In genomic region chr16:22977294-22977697, GRCh38 we compare ENCODE assay signal across 11 cellular contexts.
DNase-seq lines count a peak whose midpoint lies in the region; ATAC-seq, FAIRE-seq and TF ChIP-seq lines count a peak whose summit lies in the region.
"Had no signal": no experiment of that assay in that cellular context is flagged by ENCODE, and none has a peak within 500 bp of the region (broad histone marks: within the 10 kb centered on the region; RNA-seq: fewer than 3 reads in every experiment).

No MANE protein-coding gene starts in this region.

- no peak overlapping the region for H3K4me2 ChIP-seq in DOHH2 (ENCODE audit: low read length)

- peaks cover 5% of the 10 kb centered on the region; the same call in 1 of the 2 replicates for H3K9me3 Mint-ChIP-seq in WTC11

- H3K9me3 ChIP-seq in DOHH2 (ENCODE audit: control insufficient read depth, insufficient read depth, low read length) (no peaks in the 10 kb centered on the region), lower lobe of right lung (no peaks in the 10 kb centered on the region)

- CTCF ChIA-PET in WTC11 (lab: Charles Lee), result interaction anchor here (0.6 to 7.5 kb wide), 33 partner anchors 9 to 1393 kb away, joined by 3 to 138 read pairs (median 4); partner anchors contain the start of gene HS3ST2

- intact Hi-C loops in lower lobe of right lung (cut with DNase I) (no loop called here), sciatic nerve (cut with DNase I) (no loop called here)

- TF ChIP-seq CTCF in DOHH2 (IDR thresholded peaks at IDR 0.05; ENCODE audit: low read depth, low read length, poor library complexity, severe bottlenecking), result peak; percentile 40
- TF ChIP-seq CTCF in WTC11 (IDR thresholded peaks at IDR 0.05), result no peak
- TF ChIP-seq CTCF in lower lobe of right lung (IDR thresholded peaks at IDR 0.05), result peak; percentile 12

- DNase-seq in Jurkat, Clone E6-1 (ENCODE audit: low read depth, low spot score), result peak; percentile 28
- DNase-seq in WTC11 (ENCODE audit: low spot score) (no peak), lower lobe of right lung (no peak), HTR-8/SVneo (ENCODE audit: insufficient read length, low spot score) (no peak), sciatic nerve (ENCODE audit: low spot score) (no peak), NCI-H345 treated with DMSO at 0.1 percent for 48 hours (lab: John Stamatoyannopoulos, UW; ENCODE audit: unreplicated experiment) (no peak), NCI-H128 (lab: John Stamatoyannopoulos, UW; ENCODE audit: unreplicated experiment) (no peak)
- DNase-seq: activated CD4-positive, alpha-beta T cell treated with anti-CD3 and anti-CD28 coated beads for 48 hours; NCI-H1694 treated with DMSO at 0.1 percent for 48 hours had no signal

- H3K9me2 ChIP-seq in DOHH2 (replicated peaks; ENCODE audit: control insufficient read depth, low read length), result no peaks in the 10 kb centered on the region

- H3K4me3 ChIP-seq in DOHH2 (ENCODE audit: low read length), result no peak overlapping the region
- no peak overlapping the region for H3K4me3 ChIP-seq in Jurkat, Clone E6-1 (ENCODE audit: low read length)
- H3K4me3 ChIP-seq in lower lobe of right lung, result no peak overlapping the region

- H3K27ac Mint-ChIP-seq in WTC11, result no peak overlapping the region

- no peaks in the 10 kb centered on the region for H3K27me3 ChIP-seq in DOHH2 (ENCODE audit: control insufficient read depth, low read length)
- H3K27me3 ChIP-seq in lower lobe of right lung (ENCODE audit: low read depth), result peaks cover 11% of the 10 kb centered on the region

- H3K36me3 ChIP-seq in DOHH2 (ENCODE audit: control insufficient read depth, low read length) (no peaks in the 10 kb centered on the region), lower lobe of right lung (no peaks in the 10 kb centered on the region)

- POLR2A ChIA-PET in WTC11 (lab: Charles Lee), result no interaction called here

- ATAC-seq in WTC11 (peak; percentile 60), lower lobe of right lung (no peak), sciatic nerve (no peak)

- no peaks in the 10 kb centered on the region for H3K36me3 Mint-ChIP-seq in WTC11

- H3K27ac ChIP-seq in DOHH2 (ENCODE audit: low read depth, low read length) (no peak overlapping the region), lower lobe of right lung (no peak overlapping the region)

- H3K27me3 Mint-ChIP-seq in WTC11 (ENCODE audit: low read depth), result no peaks in the 10 kb centered on the region

- no peaks in the 10 kb centered on the region for H4K20me1 ChIP-seq in DOHH2 (ENCODE audit: control insufficient read depth, insufficient read depth, low read depth, low read length)

- H3K4me1 ChIP-seq in DOHH2 (ENCODE audit: control insufficient read depth, low read length) (no peaks in the 10 kb centered on the region), lower lobe of right lung (no peaks in the 10 kb centered on the region)

- H3K79me2 ChIP-seq in DOHH2 (ENCODE audit: control insufficient read depth, low read length), result no peaks in the 10 kb centered on the region

- H3K4me3 Mint-ChIP-seq in WTC11, result no peak overlapping the region

- no peak for FAIRE-seq in HTR-8/SVneo (lab: Jason Lieb, UNC)
- FAIRE-seq: islet of Langerhans had no signal

- no peaks in the 10 kb centered on the region for H3F3A ChIP-seq in DOHH2 (ENCODE audit: control insufficient read depth, insufficient read depth)

- H3K4me1 Mint-ChIP-seq in WTC11, result peaks cover 11% of the 10 kb centered on the region

TF ChIP-seq in WTC11, 78 proteins besides CTCF, POLR2A, EP300 and RAD21 (continues in another document):
- TF ChIP-seq AFF4 (CRISPR knock-in tag; IDR thresholded peaks at IDR 0.05; ENCODE audit: borderline replicate concordance) (no peak), FOXP1 (CRISPR knock-in tag; IDR thresholded peaks at IDR 0.05; ENCODE audit: borderline replicate concordance) (no peak), FOXK1 (CRISPR knock-in tag; IDR thresholded peaks at IDR 0.05) (no peak), GTF2I (CRISPR knock-in tag; conservative IDR thresholded peaks at IDR 0.05) (no peak), SP1 (CRISPR knock-in tag; conservative IDR thresholded peaks at IDR 0.05) (no peak), CREB1 (CRISPR knock-in tag; IDR thresholded peaks at IDR 0.05) (no peak), ETV6 (CRISPR knock-in tag; IDR thresholded peaks at IDR 0.05) (no peak), SOX15 (CRISPR knock-in tag; IDR thresholded peaks at IDR 0.05) (no peak)
- TF ChIP-seq, protein P1, sequence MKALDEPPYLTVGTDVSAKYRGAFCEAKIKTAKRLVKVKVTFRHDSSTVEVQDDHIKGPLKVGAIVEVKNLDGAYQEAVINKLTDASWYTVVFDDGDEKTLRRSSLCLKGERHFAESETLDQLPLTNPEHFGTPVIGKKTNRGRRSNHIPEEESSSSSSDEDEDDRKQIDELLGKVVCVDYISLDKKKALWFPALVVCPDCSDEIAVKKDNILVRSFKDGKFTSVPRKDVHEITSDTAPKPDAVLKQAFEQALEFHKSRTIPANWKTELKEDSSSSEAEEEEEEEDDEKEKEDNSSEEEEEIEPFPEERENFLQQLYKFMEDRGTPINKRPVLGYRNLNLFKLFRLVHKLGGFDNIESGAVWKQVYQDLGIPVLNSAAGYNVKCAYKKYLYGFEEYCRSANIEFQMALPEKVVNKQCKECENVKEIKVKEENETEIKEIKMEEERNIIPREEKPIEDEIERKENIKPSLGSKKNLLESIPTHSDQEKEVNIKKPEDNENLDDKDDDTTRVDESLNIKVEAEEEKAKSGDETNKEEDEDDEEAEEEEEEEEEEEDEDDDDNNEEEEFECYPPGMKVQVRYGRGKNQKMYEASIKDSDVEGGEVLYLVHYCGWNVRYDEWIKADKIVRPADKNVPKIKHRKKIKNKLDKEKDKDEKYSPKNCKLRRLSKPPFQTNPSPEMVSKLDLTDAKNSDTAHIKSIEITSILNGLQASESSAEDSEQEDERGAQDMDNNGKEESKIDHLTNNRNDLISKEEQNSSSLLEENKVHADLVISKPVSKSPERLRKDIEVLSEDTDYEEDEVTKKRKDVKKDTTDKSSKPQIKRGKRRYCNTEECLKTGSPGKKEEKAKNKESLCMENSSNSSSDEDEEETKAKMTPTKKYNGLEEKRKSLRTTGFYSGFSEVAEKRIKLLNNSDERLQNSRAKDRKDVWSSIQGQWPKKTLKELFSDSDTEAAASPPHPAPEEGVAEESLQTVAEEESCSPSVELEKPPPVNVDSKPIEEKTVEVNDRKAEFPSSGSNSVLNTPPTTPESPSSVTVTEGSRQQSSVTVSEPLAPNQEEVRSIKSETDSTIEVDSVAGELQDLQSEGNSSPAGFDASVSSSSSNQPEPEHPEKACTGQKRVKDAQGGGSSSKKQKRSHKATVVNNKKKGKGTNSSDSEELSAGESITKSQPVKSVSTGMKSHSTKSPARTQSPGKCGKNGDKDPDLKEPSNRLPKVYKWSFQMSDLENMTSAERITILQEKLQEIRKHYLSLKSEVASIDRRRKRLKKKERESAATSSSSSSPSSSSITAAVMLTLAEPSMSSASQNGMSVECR (CRISPR knock-in tag; IDR thresholded peaks at IDR 0.05; ENCODE audit: borderline replicate concordance), result no peak
- TF ChIP-seq, protein P2, sequence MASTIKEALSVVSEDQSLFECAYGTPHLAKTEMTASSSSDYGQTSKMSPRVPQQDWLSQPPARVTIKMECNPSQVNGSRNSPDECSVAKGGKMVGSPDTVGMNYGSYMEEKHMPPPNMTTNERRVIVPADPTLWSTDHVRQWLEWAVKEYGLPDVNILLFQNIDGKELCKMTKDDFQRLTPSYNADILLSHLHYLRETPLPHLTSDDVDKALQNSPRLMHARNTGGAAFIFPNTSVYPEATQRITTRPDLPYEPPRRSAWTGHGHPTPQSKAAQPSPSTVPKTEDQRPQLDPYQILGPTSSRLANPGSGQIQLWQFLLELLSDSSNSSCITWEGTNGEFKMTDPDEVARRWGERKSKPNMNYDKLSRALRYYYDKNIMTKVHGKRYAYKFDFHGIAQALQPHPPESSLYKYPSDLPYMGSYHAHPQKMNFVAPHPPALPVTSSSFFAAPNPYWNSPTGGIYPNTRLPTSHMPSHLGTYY (CRISPR knock-in tag; IDR thresholded peaks at IDR 0.05), result no peak
- TF ChIP-seq, protein P3, sequence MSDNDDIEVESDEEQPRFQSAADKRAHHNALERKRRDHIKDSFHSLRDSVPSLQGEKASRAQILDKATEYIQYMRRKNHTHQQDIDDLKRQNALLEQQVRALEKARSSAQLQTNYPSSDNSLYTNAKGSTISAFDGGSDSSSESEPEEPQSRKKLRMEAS (CRISPR knock-in tag; IDR thresholded peaks at IDR 0.05), result no peak
- TF ChIP-seq, protein P4, sequence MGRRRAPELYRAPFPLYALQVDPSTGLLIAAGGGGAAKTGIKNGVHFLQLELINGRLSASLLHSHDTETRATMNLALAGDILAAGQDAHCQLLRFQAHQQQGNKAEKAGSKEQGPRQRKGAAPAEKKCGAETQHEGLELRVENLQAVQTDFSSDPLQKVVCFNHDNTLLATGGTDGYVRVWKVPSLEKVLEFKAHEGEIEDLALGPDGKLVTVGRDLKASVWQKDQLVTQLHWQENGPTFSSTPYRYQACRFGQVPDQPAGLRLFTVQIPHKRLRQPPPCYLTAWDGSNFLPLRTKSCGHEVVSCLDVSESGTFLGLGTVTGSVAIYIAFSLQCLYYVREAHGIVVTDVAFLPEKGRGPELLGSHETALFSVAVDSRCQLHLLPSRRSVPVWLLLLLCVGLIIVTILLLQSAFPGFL (CRISPR knock-in tag; IDR thresholded peaks at IDR 0.05; ENCODE audit: borderline replicate concordance), result no peak
